ENCODE assay signal across 8 cellular contexts in the genomic region with DNA sequence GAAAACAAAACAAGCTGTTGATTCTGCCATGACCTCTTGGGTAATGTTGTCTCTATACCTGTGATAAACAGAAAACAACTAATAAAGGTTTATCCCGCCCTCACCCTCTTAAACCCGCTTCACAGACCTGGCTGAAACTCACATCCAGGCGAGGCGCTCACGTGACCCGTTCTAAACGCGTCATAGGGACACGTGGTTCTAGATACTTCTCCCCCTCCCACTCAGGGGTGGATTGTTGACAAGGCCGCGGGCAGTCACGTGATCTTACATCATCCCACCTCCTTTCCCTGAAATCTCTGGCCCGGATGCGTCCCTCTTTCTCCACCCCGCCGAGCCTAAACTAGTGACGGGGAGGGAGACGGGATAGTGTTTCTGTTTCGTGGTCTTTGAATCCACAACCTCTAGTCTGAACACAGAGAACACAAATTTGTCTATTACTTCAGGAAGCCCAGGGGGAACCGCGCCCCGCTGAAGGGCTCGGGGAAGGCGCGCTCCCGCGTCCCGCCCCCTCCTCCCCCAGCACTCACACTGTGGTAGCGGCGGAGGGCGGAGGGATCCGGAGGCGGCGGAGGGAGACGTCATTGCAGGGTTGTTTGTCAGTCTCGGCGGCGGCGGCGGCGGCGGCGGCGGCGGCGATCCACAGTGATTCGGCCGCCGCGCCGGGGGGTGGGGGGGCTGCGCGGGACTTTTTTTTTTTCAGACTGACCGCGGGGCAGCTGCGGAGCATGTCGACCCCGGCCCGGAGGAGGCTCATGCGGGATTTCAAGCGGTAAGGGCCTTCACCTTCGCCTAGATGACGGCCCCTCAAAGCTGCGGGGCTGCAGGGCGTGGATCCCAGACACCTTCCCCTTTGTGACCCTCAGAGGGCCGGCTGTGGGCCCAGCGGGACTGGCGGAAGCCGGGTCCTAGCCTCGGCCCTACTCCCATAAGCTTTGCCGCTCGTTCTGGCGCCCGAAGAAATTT. TPM values are rescaled to one million over a fixed set of nuclear protein-coding genes. Genes with fewer than 3 reads are reported as not detected.
DNase-seq lines count a peak whose midpoint lies in the region; TF ChIP-seq lines count a peak whose summit lies in the region.

A gene (plus strand): TSS at position 699 of the 963 bp plus-strand sequence. CDS start 27 bp downstream, at position 726.

- H2AFZ ChIP-seq in neuron (ENCODE audit: low read depth, low read length): peak within 1 kb of the TSS; percentile 71

- H3K4me3 ChIP-seq in HFF-Myc (replicated peaks; ENCODE audit: low read depth, low read length) (peak within 1 kb of the TSS; percentile 88), neuron (ENCODE audit: low read length) (peak within 1 kb of the TSS; percentile 88), subcutaneous abdominal adipose tissue (ENCODE audit: low read depth in 1 of 5, low read length in 5 of 5) (peak within 1 kb of the TSS; percentile 87 to 97 (median 95))

- H3K9me3 ChIP-seq in neuron (ENCODE audit: low read length) (no peaks in the 10 kb centered on the region), subcutaneous abdominal adipose tissue (ENCODE audit: control insufficient read depth in 5 of 5, low read length in 5 of 5) (no peaks in the 10 kb centered on the region)

- intact Hi-C loops in activated naive CD4-positive, alpha-beta T cell treated with anti-CD3 and anti-CD28 coated beads for 36 hours (cut with micrococcal nuclease): loop anchor here (1.0 to 10.0 kb wide), 14 partner anchors 13 to 533 kb away; a partner anchor contains a TSS

- H3K4me3 Mint-ChIP-seq in activated naive CD4-positive, alpha-beta T cell treated with anti-CD3 and anti-CD28 coated beads for 36 hours: peak within 1 kb of the TSS; percentile 98

- CTCF ChIA-PET in activated naive CD4-positive, alpha-beta T cell treated with anti-CD3 and anti-CD28 coated beads for 36 hours (lab: Charles Lee): interaction anchor here (0.8 to 2.2 kb wide), 9 partner anchors 13 to 216 kb away, joined by 3 to 9 read pairs (median 5); a partner anchor contains a TSS

- H3K36me3 ChIP-seq in neuron (ENCODE audit: insufficient read depth, low read length) (peaks cover 4% of the 10 kb centered on the region), subcutaneous abdominal adipose tissue (ENCODE audit: control insufficient read depth in 5 of 5, insufficient read depth in 5 of 5, low read length in 5 of 5) (peaks cover 0 to 12% (median 2%) of the 10 kb centered on the region in 5 donors)

- H3K9ac ChIP-seq in subcutaneous abdominal adipose tissue (ENCODE audit: low read length in 5 of 5): peak within 1 kb of the TSS; percentile 85 to 100 (median 100)

- peaks cover 1% of the 10 kb centered on the region for H3K9me3 Mint-ChIP-seq in activated naive CD4-positive, alpha-beta T cell treated with anti-CD3 and anti-CD28 coated beads for 36 hours

- no peaks in the 10 kb centered on the region for H3K27me3 Mint-ChIP-seq in activated naive CD4-positive, alpha-beta T cell treated with anti-CD3 and anti-CD28 coated beads for 36 hours (ENCODE audit: low read depth)

- H3K4me1 Mint-ChIP-seq in activated naive CD4-positive, alpha-beta T cell treated with anti-CD3 and anti-CD28 coated beads for 36 hours (ENCODE audit: low read depth): peaks cover 58% of the 10 kb centered on the region

- peaks cover 26% of the 10 kb centered on the region for H3K36me3 Mint-ChIP-seq in activated naive CD4-positive, alpha-beta T cell treated with anti-CD3 and anti-CD28 coated beads for 36 hours (ENCODE audit: low read depth)

- no peak for TF ChIP-seq CTCF in HFF-Myc (IDR thresholded peaks at IDR 0.05; ENCODE audit: low read depth, low read length, missing control alignments)

- DNase-seq in GM03348 (ENCODE audit: low spot score) (peak; percentile 97), HFF-Myc (ENCODE audit: extremely low read depth, low read depth) (peak; percentile 99), NAMALWA (ENCODE audit: low spot score) (peak; percentile 99), SK-N-DZ (ENCODE audit: low spot score) (peak; percentile 100), foreskin melanocyte (peak; percentile 99)
- DNase-seq in activated naive CD4-positive, alpha-beta T cell treated with anti-CD3 and anti-CD28 coated beads for 36 hours: peak; percentile 99

- H3K27me3 ChIP-seq in neuron (ENCODE audit: insufficient read depth, low read length) (no peaks in the 10 kb centered on the region), subcutaneous abdominal adipose tissue (ENCODE audit: control insufficient read depth in 5 of 5, insufficient read depth in 4 of 5, low read length in 5 of 5) (no peaks in the 10 kb centered on the region)

- peak within 1 kb of the TSS; percentile 99 for H3K27ac ChIP-seq in subcutaneous abdominal adipose tissue (ENCODE audit: low read depth, low read length)

- peak within 1 kb of the TSS; percentile 99 for H3K27ac Mint-ChIP-seq in activated naive CD4-positive, alpha-beta T cell treated with anti-CD3 and anti-CD28 coated beads for 36 hours

- H3K4me1 ChIP-seq in neuron (ENCODE audit: insufficient read depth, low read length) (peaks cover 19% of the 10 kb centered on the region), subcutaneous abdominal adipose tissue (ENCODE audit: control insufficient read depth in 5 of 5, insufficient read depth in 5 of 5, low read length in 5 of 5) (peaks cover 1 to 43% (median 42%) of the 10 kb centered on the region in 5 donors)

RNA-seq across cellular contexts. Expression of the gene that starts here (rescaled TPM):
- 37.1 and 38.2 TPM in 2 replicates for polyA plus RNA-seq in SK-N-DZ (2014; cell fraction: cytosol; rRNA removed)
- polyA plus RNA-seq in SK-N-DZ (2014; cell fraction: nucleus; rRNA removed): 57.4 and 101 TPM in 2 replicates
- total RNA-seq in activated naive CD4-positive, alpha-beta T cell treated with anti-CD3 and anti-CD28 coated beads for 36 hours: 100 to 1,000 TPM; 116 to 129 TPM

Comparison
In these comparisons a context has a peak if more than half of its experiments do, and no peak if none do; other contexts are left out.
1. Peak in every context shown above with its lines: DNase-seq, H3K4me3 ChIP-seq and H3K27ac ChIP-seq.